ENCODE assay signal across 8 cellular contexts in the genomic region with DNA sequence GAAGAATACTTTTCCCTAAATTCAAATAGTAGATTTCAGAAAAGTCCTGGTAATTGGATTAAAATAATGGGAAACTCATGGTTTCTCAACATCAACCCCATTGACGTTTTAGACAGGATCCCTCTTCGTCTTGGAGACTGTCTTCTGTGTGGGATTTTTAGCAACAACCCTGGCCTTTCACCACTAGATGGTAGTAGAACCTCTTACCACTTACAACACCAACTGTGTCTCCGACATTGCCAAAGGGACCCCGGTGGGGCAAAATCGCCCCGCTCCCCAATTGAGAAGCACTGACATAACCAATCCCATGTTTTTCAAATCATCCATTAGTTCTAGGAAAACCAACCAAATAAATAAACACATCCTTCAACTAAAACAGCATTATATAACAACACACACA. TPM values are rescaled to one million over a fixed set of nuclear protein-coding genes. Genes with fewer than 3 reads are reported as not detected.
A peak's percentile ranks its signal among the peaks of the same experiment; 100 is the strongest.
DNase-seq lines count a peak whose midpoint lies in the region; ATAC-seq and TF ChIP-seq lines count a peak whose summit lies in the region.

No MANE protein-coding gene starts in this region.

- in situ Hi-C loops in IMR-90 (cut with MboI; ENCODE audit: low sequenced_read_pairs): loop anchor here (10.0 kb wide), 1 partner anchor 66 kb away; no protein-coding TSS in a partner anchor

- H3K36me3 ChIP-seq in breast epithelium (no peaks in the 10 kb centered on the region), IMR-90 (ENCODE audit: control insufficient read depth, insufficient read depth, low read length) (no peaks in the 10 kb centered on the region), ascending aorta (no peaks in the 10 kb centered on the region)

- intact Hi-C loops in MCF 10A (cut with micrococcal nuclease): loop anchor here (1.0 to 10.0 kb wide), 3 partner anchors 66 to 1236 kb away; no protein-coding TSS in a partner anchor
- intact Hi-C loops in breast epithelium (cut with DNase I; ENCODE audit: low total_unique reads): loop anchor here (10.0 kb wide), 1 partner anchor 966 kb away; no protein-coding TSS in a partner anchor
- intact Hi-C loops in IMR-90 (cut with micrococcal nuclease): loop anchor here (1.0 to 10.0 kb wide), 2 partner anchors 66 to 956 kb away; no protein-coding TSS in a partner anchor
- intact Hi-C loops in ascending aorta (cut with DNase I): loop anchor here (10.0 kb wide), 1 partner anchor 956 kb away; no protein-coding TSS in a partner anchor

- H3K4me3 ChIP-seq in breast epithelium (no peak overlapping the region), IMR-90 (ENCODE audit: insufficient read depth, low read depth, low read length) (no peak overlapping the region), ascending aorta (no peak overlapping the region)

- H3K18ac ChIP-seq in IMR-90 (ENCODE audit: low read depth, low read length): no peak overlapping the region

- H3K9me3 ChIP-seq in breast epithelium (no peaks in the 10 kb centered on the region), IMR-90 (ENCODE audit: control insufficient read depth, insufficient read depth, low read length) (no peaks in the 10 kb centered on the region), ascending aorta (no peaks in the 10 kb centered on the region)

- no peak overlapping the region for H2BK20ac ChIP-seq in IMR-90 (ENCODE audit: low read depth, low read length)

- TF ChIP-seq POLR2A in breast epithelium (IDR thresholded peaks at IDR 0.05): no peak
- no peak for TF ChIP-seq POLR2A in IMR-90 (IDR thresholded peaks at IDR 0.05; ENCODE audit: low read depth, low read length)

- H3K36me3 Mint-ChIP-seq in MCF 10A (ENCODE audit: insufficient read depth, unreplicated experiment): no peaks in the 10 kb centered on the region

- H3K9ac ChIP-seq in IMR-90 (ENCODE audit: low read depth, low read length): no peak overlapping the region

- BruUV-seq in MCF 10A (replicated peaks; lab: Mats Ljungman, UMichigan) (no TSS peak), IMR-90 (replicated peaks; lab: Mats Ljungman, UMichigan) (no TSS peak)

- DNase-seq in MCF 10A (ENCODE audit: unreplicated experiment) (peak; percentile 43), breast epithelium (ENCODE audit: low spot score in 2 of 2) (no peak), IMR-90 (peak; percentile 43), ascending aorta (ENCODE audit: low spot score in 2 of 2) (no peak), left kidney (ENCODE audit: low read depth, low spot score) (peak; percentile 47), UCSD-AML1 (lab: John Stamatoyannopoulos, UW; ENCODE audit: unreplicated experiment) (no peak)
- no peak for DNase-seq in activated CD8-positive, alpha-beta memory T cell treated with anti-CD3 and anti-CD28 coated beads, Interleukin-2, amount 50 U/mL, for 48 hours

- TF ChIP-seq CTCF in MCF 10A (IDR thresholded peaks at IDR 0.05; ENCODE audit: unreplicated experiment) (peak; percentile 43), breast epithelium (IDR thresholded peaks at IDR 0.05) (peak in 1 of 3 donors; percentile 39), IMR-90 (conservative IDR thresholded peaks at IDR 0.05; ENCODE audit: low read depth, low read length) (peak; percentile 49), ascending aorta (IDR thresholded peaks at IDR 0.05) (peak in 2 of 3 experiments; percentile 34 to 54)

- H3K27me3 Mint-ChIP-seq in MCF 10A (ENCODE audit: insufficient read depth, unreplicated experiment): peaks cover 7% of the 10 kb centered on the region

- ATAC-seq in IMR-90 (ENCODE audit: low read depth): no peak
- ATAC-seq in HG02623 (IDR thresholded peaks at IDR 0.05; ENCODE audit: unreplicated experiment): no peak

- no peak overlapping the region for H4K5ac ChIP-seq in IMR-90 (ENCODE audit: low read depth, low read length)

- no peak overlapping the region for H3K4ac ChIP-seq in IMR-90 (ENCODE audit: low read depth, low read length)

- H2BK15ac ChIP-seq in IMR-90 (ENCODE audit: low read depth, low read length): no peak overlapping the region

- no peaks in the 10 kb centered on the region for H4K20me1 ChIP-seq in IMR-90 (ENCODE audit: insufficient read depth, low read length)

- H3K14ac ChIP-seq in IMR-90 (replicated peaks; ENCODE audit: low read depth, low read length): no peak overlapping the region

- H3K27me3 ChIP-seq in breast epithelium: peaks cover 0 to 10% of the 10 kb centered on the region in 2 donors
- H3K27me3 ChIP-seq in IMR-90 (ENCODE audit: control insufficient read depth, insufficient read depth, low read length): no peaks in the 10 kb centered on the region
- no peaks in the 10 kb centered on the region for H3K27me3 ChIP-seq in ascending aorta

- H2AFZ ChIP-seq in IMR-90 (replicated peaks; ENCODE audit: low read length, poor library complexity): no peak overlapping the region

- TF ChIP-seq RAD21 in IMR-90 (IDR thresholded peaks at IDR 0.05; ENCODE audit: low read length): peak; percentile 51

- H3K56ac ChIP-seq in IMR-90 (ENCODE audit: extremely low read depth, insufficient read depth, low read length): no peak overlapping the region

- H3K23ac ChIP-seq in IMR-90 (ENCODE audit: low read depth, low read length): no peak overlapping the region

- no peaks in the 10 kb centered on the region for H3K4me1 Mint-ChIP-seq in MCF 10A (ENCODE audit: insufficient read depth, unreplicated experiment)

- no peaks in the 10 kb centered on the region for H3K9me1 ChIP-seq in IMR-90 (ENCODE audit: insufficient read depth, low read length)

- H3K4me2 ChIP-seq in IMR-90 (ENCODE audit: low read depth, low read length): no peak overlapping the region

- H2BK120ac ChIP-seq in IMR-90 (ENCODE audit: low read depth, low read length): no peak overlapping the region

- H3K27ac Mint-ChIP-seq in MCF 10A (ENCODE audit: low read depth, unreplicated experiment): no peak overlapping the region

- no peak overlapping the region for H4K8ac ChIP-seq in IMR-90 (ENCODE audit: low read depth in 2 of 2, low read length in 2 of 2)

- no peaks in the 10 kb centered on the region for H3K79me1 ChIP-seq in IMR-90 (ENCODE audit: low read depth in 1 of 2, low read length in 2 of 2)

- dilution Hi-C loops in IMR-90 (cut with HindIII; ENCODE audit: low sequenced_read_pairs, unreplicated experiment): no loop called here

- H2AK9ac ChIP-seq in IMR-90 (replicated peaks; ENCODE audit: low read depth, low read length, poor library complexity): no peak overlapping the region

- POLR2A ChIA-PET in MCF 10A (lab: Yijun Ruan, JAX) (no interaction called here), IMR-90 (lab: Charles Lee; ENCODE audit: unreplicated experiment) (no interaction called here)

- no peak overlapping the region for H2BK5ac ChIP-seq in IMR-90 (ENCODE audit: low read depth, low read length, poor library complexity, severe bottlenecking)

- no peaks in the 10 kb centered on the region for H3K4me1 ChIP-seq in breast epithelium
- no peaks in the 10 kb centered on the region for H3K4me1 ChIP-seq in IMR-90 (ENCODE audit: control insufficient read depth, insufficient read depth, low read length)
- H3K4me1 ChIP-seq in ascending aorta: no peaks in the 10 kb centered on the region

- WGBS in IMR-90 (ENCODE audit: extremely low coverage in 2 of 2, insufficient read length in 1 of 2), 2 experiments: 5% methylated on average over 3 of the region's 6 CpGs; no CpG with 5 or more reads in 1 of the 2 experiments

- no peak overlapping the region for H4K91ac ChIP-seq in IMR-90 (ENCODE audit: insufficient read depth, low read depth, low read length)

- peaks cover 5% of the 10 kb centered on the region for H3K9me3 Mint-ChIP-seq in MCF 10A (ENCODE audit: unreplicated experiment)

- no peak overlapping the region for H3K27ac ChIP-seq in breast epithelium
- no peak overlapping the region for H3K27ac ChIP-seq in IMR-90 (ENCODE audit: insufficient read depth, low read length)
- H3K27ac ChIP-seq in ascending aorta: no peak overlapping the region

- CTCF ChIA-PET in MCF 10A (lab: Yijun Ruan, JAX) (interaction anchor here (0.6 to 4.8 kb wide), 7 partner anchors 10 to 961 kb away, joined by 3 to 31 read pairs (median 4); no protein-coding TSS in a partner anchor), IMR-90 (lab: Yijun Ruan, JAX) (no interaction called here)

- H2AK5ac ChIP-seq in IMR-90 (ENCODE audit: low read depth, low read length): no peak overlapping the region

- H3K4me3 Mint-ChIP-seq in MCF 10A (ENCODE audit: unreplicated experiment): no peak overlapping the region

TF ChIP-seq in IMR-90, 13 proteins besides CTCF, POLR2A, EP300 and RAD21:
- TF ChIP-seq NFE2L2 (IDR thresholded peaks at IDR 0.05; ENCODE audit: low read depth, low read length) (no peak), SMC3 (IDR thresholded peaks at IDR 0.05; ENCODE audit: low read depth, low read length) (peak; percentile 27)

RNA-seq across cellular contexts. Expression of a gene that starts 16.9 kb away (rescaled TPM):
- total RNA-seq in MCF 10A (2022) (0.05 and 0.20 TPM in 2 replicates), breast epithelium (10 to 100 TPM in 1 of 3 donors, 1 to 10 TPM in 2; 4.9 to 10.6 (median 9.7) TPM), IMR-90 (2012; rRNA removed) (under 0.01 TPM in 2 replicates), ascending aorta (1.7 TPM)
- polyA plus RNA-seq in IMR-90 (2012; rRNA removed): 0.07 and 0.17 TPM in 2 replicates
- 0.03 and 0.13 TPM in 2 replicates for polyA plus RNA-seq in IMR-90 (2012; cell fraction: cytosol; rRNA removed)
- 0.03 and 0.07 TPM in 2 replicates for polyA plus RNA-seq in IMR-90 (2012; cell fraction: nucleus; rRNA removed; ENCODE audit: low replicate concordance)

RNA-seq across cellular contexts. Expression of a gene that starts 52.3 kb away (rescaled TPM):
- total RNA-seq in MCF 10A (2022): not detected in 2 replicates
- not detected for total RNA-seq in breast epithelium
- not detected in 2 replicates for total RNA-seq in IMR-90 (2012; rRNA removed)
- not detected in 2 replicates for polyA plus RNA-seq in IMR-90 (2012; rRNA removed)
- not detected in 2 replicates for polyA plus RNA-seq in IMR-90 (2012; cell fraction: cytosol; rRNA removed)
- not detected in 2 replicates for polyA plus RNA-seq in IMR-90 (2012; cell fraction: nucleus; rRNA removed; ENCODE audit: low replicate concordance)
- not detected for total RNA-seq in ascending aorta

Comparison
In these comparisons a context has a peak if more than half of its experiments do, and no peak if none do; other contexts are left out.
1. DNase-seq: peak in MCF 10A (single experiment), IMR-90 (single experiment) and left kidney (single experiment); none in breast epithelium (0 of 2), ascending aorta (0 of 2), activated CD8-positive, alpha-beta memory T cell treated with anti-CD3 and anti-CD28 coated beads, Interleukin-2, amount 50 U/mL, for 48 hours (single experiment) and UCSD-AML1 (single experiment).